In genomic region chr5:91151947-91152346, GRCh38 we compare ENCODE assay signal across 12 cellular contexts.
DNase-seq lines count a peak whose midpoint lies in the region; ATAC-seq, FAIRE-seq and TF ChIP-seq lines count a peak whose summit lies in the region.
"Had no signal": no experiment of that assay in that cellular context is flagged by ENCODE, and none has a peak within 500 bp of the region (broad histone marks: within the 10 kb centered on the region; RNA-seq: fewer than 3 reads in every experiment).

No MANE protein-coding gene starts in this region.

- H3K27ac Mint-ChIP-seq in astrocyte (ENCODE audit: unreplicated experiment) = no peak overlapping the region
- H3K27ac Mint-ChIP-seq: T-helper 2 cell treated with Interferon-gamma antibody and Interleukin-4, amounts not matched to agents 5 μg/mL and 100 μg/mL, for 36 hours had no signal

- H3K9me3 ChIP-seq in astrocyte (ENCODE audit: insufficient read depth, low read depth, low read length) (peaks cover 2% of the 10 kb centered on the region), right cardiac atrium (ENCODE audit: control insufficient read depth, low read length) (no peaks in the 10 kb centered on the region), transverse colon (no peaks in the 10 kb centered on the region)

- DNase-seq in HT1080 (ENCODE audit: low read depth) (peak; percentile 55), astrocyte (ENCODE audit: low read depth) (peak; percentile 87), right cardiac atrium (peak; percentile 57 to 81 (median 66)), transverse colon (peak; percentile 25), GM12892 (ENCODE audit: insufficient read length) (no peak), GM20000 (ENCODE audit: low spot score) (no peak), NCI-H69 (lab: John Stamatoyannopoulos, UW) (no peak)
- DNase-seq: activated naive CD4-positive, alpha-beta T cell treated with Interleukin-2 at 50 U/mL for 16 hours; NCI-H1092; retina; substantia nigra had no signal

- TF ChIP-seq EP300 in transverse colon (IDR thresholded peaks at IDR 0.05; ENCODE audit: low read depth) = no peak

- 36% methylated on average over 2 of the region's 2 CpGs for whole genome bisulfite sequencing in right cardiac atrium
- WGBS in transverse colon (ENCODE audit: low coverage in 1 of 2), 2 donors = 67 to 76% methylated on average over 1 to 2 of the region's 2 CpGs

- H3K4me1 ChIP-seq in astrocyte (ENCODE audit: insufficient read depth, low read length) (no peaks in the 10 kb centered on the region), right cardiac atrium (ENCODE audit: control insufficient read depth, insufficient read depth, low read length) (no peaks in the 10 kb centered on the region), transverse colon (peaks cover 0 to 7% (median 0%) of the 10 kb centered on the region in 4 donors)

- TF ChIP-seq POLR2A in transverse colon (IDR thresholded peaks at IDR 0.05) = no peak
- no peak for TF ChIP-seq POLR2A in GM12892 (IDR thresholded peaks at IDR 0.05; ENCODE audit: low read depth, low read length)

- H3K4me3 ChIP-seq in astrocyte (ENCODE audit: insufficient read depth, low read depth, low read length) (no peak overlapping the region), right cardiac atrium (ENCODE audit: low read length) (no peak overlapping the region), transverse colon (no peak overlapping the region)

- H3K36me3 ChIP-seq in astrocyte (ENCODE audit: insufficient read depth, low read length) (no peaks in the 10 kb centered on the region), transverse colon (no peaks in the 10 kb centered on the region)

- ATAC-seq in right cardiac atrium = peak; percentile 93 to 94

- TF ChIP-seq CTCF in astrocyte (IDR thresholded peaks at IDR 0.05; ENCODE audit: insufficient read depth, low read depth, low read length) (no peak), transverse colon (IDR thresholded peaks at IDR 0.05) (no peak), GM20000 (IDR thresholded peaks at IDR 0.05; ENCODE audit: extremely low read depth, missing control alignments) (no peak)

- no peak overlapping the region for H3K9ac ChIP-seq in astrocyte (ENCODE audit: low read length)

- no peaks in the 10 kb centered on the region for H3K9me3 Mint-ChIP-seq in astrocyte (ENCODE audit: unreplicated experiment)
- H3K9me3 Mint-ChIP-seq: T-helper 2 cell treated with Interferon-gamma antibody and Interleukin-4, amounts not matched to agents 5 μg/mL and 100 μg/mL, for 36 hours had no signal

- no peaks in the 10 kb centered on the region for H3K27me3 Mint-ChIP-seq in astrocyte (ENCODE audit: low read depth, unreplicated experiment)

- peaks cover 20% of the 10 kb centered on the region for H3K4me1 Mint-ChIP-seq in astrocyte (ENCODE audit: low read depth, unreplicated experiment)

- FAIRE-seq in astrocyte (lab: Jason Lieb, UNC) = no peak
- no peak for FAIRE-seq in GM12892 (lab: Jason Lieb, UNC)

- in situ Hi-C loops in transverse colon (cut with MboI; ENCODE audit: low pct_ligation_motif_present in 1 of 4, low pct_unique_long_range_greater_than_20kb in 1 of 4, low sequenced_read_pairs in 3 of 4) = no loop called here

- H4K20me1 ChIP-seq in astrocyte (ENCODE audit: insufficient read depth, low read length) = no peaks in the 10 kb centered on the region

- intact Hi-C loops in right cardiac atrium (cut with DNase I) = no loop called here
- intact Hi-C loops in transverse colon (cut with DNase I; ENCODE audit: low total_unique reads) = no loop called here

- H3K4me2 ChIP-seq in astrocyte (ENCODE audit: low read length) = no peak overlapping the region

- H3K79me2 ChIP-seq in astrocyte (ENCODE audit: insufficient read depth, low read length) = no peaks in the 10 kb centered on the region

- H3K27me3 ChIP-seq in astrocyte (ENCODE audit: insufficient read depth, low read length) (no peaks in the 10 kb centered on the region), right cardiac atrium (ENCODE audit: control insufficient read depth, insufficient read depth) (no peaks in the 10 kb centered on the region), transverse colon (no peaks in the 10 kb centered on the region)

- H3K27ac ChIP-seq in astrocyte (ENCODE audit: low read depth, low read length) (no peak overlapping the region), right cardiac atrium (ENCODE audit: low read length) (no peak overlapping the region), transverse colon (no peak overlapping the region)

- no peaks in the 10 kb centered on the region for H3K36me3 Mint-ChIP-seq in astrocyte (ENCODE audit: low read depth, unreplicated experiment)

- no peak overlapping the region for H2AFZ ChIP-seq in astrocyte (ENCODE audit: low read depth, low read length)

- H3K4me3 Mint-ChIP-seq in astrocyte (ENCODE audit: unreplicated experiment) = peak overlapping the region; percentile 1
- H3K4me3 Mint-ChIP-seq: T-helper 2 cell treated with Interferon-gamma antibody and Interleukin-4, amounts not matched to agents 5 μg/mL and 100 μg/mL, for 36 hours had no signal

Comparison
In these comparisons a context has a peak if more than half of its experiments do, and no peak if none do; other contexts are left out.
1. DNase-seq: peak in HT1080 (single experiment), astrocyte (single experiment), right cardiac atrium (3 of 3) and transverse colon (single experiment); none in GM12892 (single experiment), GM20000 (single experiment) and NCI-H69 (single experiment).